24 cellular contexts compared by ENCODE assay signal in the genomic region with DNA sequence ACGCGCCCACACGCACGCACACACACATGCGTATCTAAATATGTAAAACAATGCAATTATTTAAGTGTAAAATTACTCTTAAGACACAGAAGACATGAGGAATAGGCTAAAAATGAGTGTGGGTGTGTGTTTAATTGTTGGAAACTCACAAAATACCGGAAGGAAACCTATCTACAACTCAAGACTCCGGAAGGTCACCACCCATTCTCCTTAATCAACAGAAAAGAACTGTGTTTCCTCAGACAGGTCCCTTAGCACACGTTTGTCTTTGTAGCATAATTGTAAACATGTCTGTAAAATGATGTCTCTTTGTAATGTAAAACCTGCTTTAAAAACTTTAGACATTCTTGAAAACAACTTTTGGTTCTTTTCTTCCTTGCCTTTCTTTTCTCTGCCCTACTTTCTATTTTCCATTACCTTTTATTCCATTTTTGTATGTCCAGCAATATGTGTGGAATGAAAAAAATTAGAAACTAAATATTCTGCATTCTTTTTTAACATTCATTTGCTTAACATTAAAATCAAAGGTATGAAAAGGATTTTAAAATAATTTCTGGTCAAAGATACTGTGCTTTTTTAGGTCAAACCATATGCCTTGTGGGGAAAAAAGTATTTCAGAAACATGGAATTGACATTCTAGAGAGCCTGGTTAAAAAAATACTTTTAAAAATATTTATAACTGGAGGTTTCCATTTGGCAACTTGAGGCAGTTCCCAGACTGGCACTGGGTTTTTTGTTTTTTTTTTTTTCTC. TPM values are rescaled to one million over a fixed set of nuclear protein-coding genes. Genes with fewer than 3 reads are reported as not detected.
DNase-seq lines count a peak whose midpoint lies in the region; ATAC-seq and TF ChIP-seq lines count a peak whose summit lies in the region.
"Had no signal": no experiment of that assay in that cellular context is flagged by ENCODE, and none has a peak within 500 bp of the region (broad histone marks: within the 10 kb centered on the region; RNA-seq: fewer than 3 reads in every experiment).

No MANE protein-coding gene starts in this region.

- no CpG with 5 or more reads among the region's 8 CpGs for WGBS in IMR-90 (ENCODE audit: extremely low coverage in 2 of 2, insufficient read length in 1 of 2), 2 experiments
- 61 to 64% methylated on average over 8 of the region's 8 CpGs for WGBS in body of pancreas, 2 donors
- WGBS in right lobe of liver (ENCODE audit: insufficient coverage, low coverage, low lambda C conversion rate, missing lambda C conversion rate) = 43% methylated on average over 8 of the region's 8 CpGs

- H4K91ac ChIP-seq in IMR-90 (ENCODE audit: insufficient read depth, low read depth, low read length) = no peak overlapping the region

- H3K9ac ChIP-seq in IMR-90 (ENCODE audit: low read depth, low read length) (no peak overlapping the region), subcutaneous abdominal adipose tissue (ENCODE audit: low read length in 5 of 5) (no peak overlapping the region)

- no peak overlapping the region for H3K4me3 ChIP-seq in IMR-90 (ENCODE audit: insufficient read depth, low read depth, low read length)
- no peak overlapping the region for H3K4me3 ChIP-seq in body of pancreas
- H3K4me3 ChIP-seq in right lobe of liver = no peak overlapping the region
- H3K4me3 ChIP-seq in subcutaneous abdominal adipose tissue (ENCODE audit: low read depth in 1 of 5, low read length in 5 of 5) = no peak overlapping the region
- H3K4me3 ChIP-seq: SK-N-MC, thoracic aorta had no signal

- no peak overlapping the region; a peak in 2 of 4 replicates for H4K8ac ChIP-seq in IMR-90 (ENCODE audit: low read depth in 2 of 2, low read length in 2 of 2)

- H2AFZ ChIP-seq in IMR-90 (replicated peaks; ENCODE audit: low read length, poor library complexity) = no peak overlapping the region

- POLR2A ChIA-PET in IMR-90 (lab: Charles Lee; ENCODE audit: unreplicated experiment) = no interaction called here

- peaks cover 2% of the 10 kb centered on the region; the same call in 1 of the 2 replicates for H3K4me1 ChIP-seq in IMR-90 (ENCODE audit: control insufficient read depth, insufficient read depth, low read length)
- no peaks in the 10 kb centered on the region for H3K4me1 ChIP-seq in body of pancreas
- H3K4me1 ChIP-seq in right lobe of liver = no peaks in the 10 kb centered on the region
- H3K4me1 ChIP-seq in subcutaneous abdominal adipose tissue (ENCODE audit: control insufficient read depth in 5 of 5, insufficient read depth in 5 of 5, low read length in 5 of 5) = peaks cover 0 to 41% (median 3%) of the 10 kb centered on the region in 5 donors

- peaks cover 2% of the 10 kb centered on the region for H3K27me3 Mint-ChIP-seq in activated T-helper 1 cell treated with anti-CD3 and anti-CD28 coated beads, Interleukin-12 subunit alpha, Interleukin-12 subunit beta, Interleukin-2, Interleukin-4 antibody, amounts not matched to agents 30 ng/mL and 10 ng/mL and 1 ng/mL, durations not matched to agents 14 hours and 24 hours and 36 hours (ENCODE audit: insufficient read depth)
- H3K27me3 Mint-ChIP-seq: dendritic cell treated with granulocyte-macrophage colony-stimulating factor and Interleukin-4, amounts not matched to agents 40 ng/mL and 50 ng/mL, for 4 days; stimulated activated naive B cell treated with anti-CD40 and anti-IgM and Interleukin-4, amounts not matched to agents 10 μg/mL and 1 μg/mL and 100 μg/mL, for 72 hours had no signal

- H3K9me3 Mint-ChIP-seq in activated T-helper 1 cell treated with anti-CD3 and anti-CD28 coated beads, Interleukin-12 subunit alpha, Interleukin-12 subunit beta, Interleukin-2, Interleukin-4 antibody, amounts not matched to agents 30 ng/mL and 10 ng/mL and 1 ng/mL, durations not matched to agents 14 hours and 24 hours and 36 hours = no peaks in the 10 kb centered on the region
- H3K9me3 Mint-ChIP-seq: activated naive CD4-positive, alpha-beta T cell treated with anti-CD3 and anti-CD28 coated beads, Interleukin-2, amount 50 U/mL, for 24 hours; CD4-positive, CD25-positive, alpha-beta regulatory T cell; dendritic cell treated with granulocyte-macrophage colony-stimulating factor and Interleukin-4, amounts not matched to agents 40 ng/mL and 50 ng/mL, for 4 days; stimulated activated naive B cell treated with anti-CD40 and anti-IgM and Interleukin-4, amounts not matched to agents 10 μg/mL and 1 μg/mL and 100 μg/mL, for 72 hours had no signal

- CTCF ChIA-PET in IMR-90 (lab: Yijun Ruan, JAX) = no interaction called here

- H4K20me1 ChIP-seq in IMR-90 (ENCODE audit: insufficient read depth, low read length) = no peaks in the 10 kb centered on the region

- H2BK120ac ChIP-seq in IMR-90 (ENCODE audit: low read depth, low read length) = no peak overlapping the region

- H3K4ac ChIP-seq in IMR-90 (ENCODE audit: low read depth, low read length) = no peak overlapping the region

- H3K18ac ChIP-seq in IMR-90 (ENCODE audit: low read depth, low read length) = no peak overlapping the region

- H4K5ac ChIP-seq in IMR-90 (ENCODE audit: low read depth, low read length) = no peak overlapping the region

- no peaks in the 10 kb centered on the region for H3K27me3 ChIP-seq in IMR-90 (ENCODE audit: control insufficient read depth, insufficient read depth, low read length)
- H3K27me3 ChIP-seq in body of pancreas = no peaks in the 10 kb centered on the region
- H3K27me3 ChIP-seq in right lobe of liver = no peaks in the 10 kb centered on the region
- H3K27me3 ChIP-seq in subcutaneous abdominal adipose tissue (ENCODE audit: control insufficient read depth in 5 of 5, insufficient read depth in 4 of 5, low read length in 5 of 5) = no peaks in the 10 kb centered on the region
- H3K27me3 ChIP-seq: neutrophil had no signal

- no peak for TF ChIP-seq CTCF in IMR-90 (conservative IDR thresholded peaks at IDR 0.05; ENCODE audit: low read depth, low read length)
- no peak for TF ChIP-seq CTCF in body of pancreas (IDR thresholded peaks at IDR 0.05)
- no peak for TF ChIP-seq CTCF in right lobe of liver (IDR thresholded peaks at IDR 0.05)

- no peaks in the 10 kb centered on the region for H3K9me1 ChIP-seq in IMR-90 (ENCODE audit: insufficient read depth, low read length)

- dilution Hi-C loops in IMR-90 (cut with HindIII; ENCODE audit: low sequenced_read_pairs, unreplicated experiment) = no loop called here

- H2BK20ac ChIP-seq in IMR-90 (ENCODE audit: low read depth, low read length) = no peak overlapping the region

- H3K56ac ChIP-seq in IMR-90 (ENCODE audit: extremely low read depth, insufficient read depth, low read length) = no peak overlapping the region

- H3K23ac ChIP-seq in IMR-90 (ENCODE audit: low read depth, low read length) = no peak overlapping the region

- in situ Hi-C loops in IMR-90 (cut with MboI; ENCODE audit: low sequenced_read_pairs) = no loop called here

- DNase-seq in IMR-90 = no peak
- DNase-seq in body of pancreas = no peak
- no peak for DNase-seq in right lobe of liver
- DNase-seq in SW 1271 (lab: John Stamatoyannopoulos, UW) = no peak
- no peak for DNase-seq in effector CD8-positive, alpha-beta T cell (lab: John Stamatoyannopoulos, UW)
- DNase-seq in activated T-helper 1 cell treated with anti-CD3 and anti-CD28 coated beads, Interleukin-12 subunit alpha, Interleukin-12 subunit beta, Interleukin-2, Interleukin-4 antibody, amounts not matched to agents 30 ng/mL and 10 ng/mL and 1 ng/mL, durations not matched to agents 14 hours and 24 hours and 36 hours (ENCODE audit: low spot score) = no peak
- DNase-seq: activated CD4-positive, alpha-beta T cell treated with anti-CD3 and anti-CD28 coated beads, Interleukin-2, amount 50 U/mL, for 1 hour; aorta; caudate nucleus; CD4-positive, CD25-positive, alpha-beta regulatory T cell; EL; islet precursor cell; NCI-H1105; NCI-H2029; NCI-H526 treated with DMSO at 0.1 percent for 48 hours; stimulated activated CD4-positive, alpha-beta T cell treated with anti-CD3 and anti-CD28 coated beads, Interleukin-4, amount 100 ng/mL, for 24 hours; stimulated activated naive B cell treated with anti-CD40 and anti-IgM and Interleukin-4, amounts not matched to agents 10 μg/mL and 1 μg/mL and 100 μg/mL, for 72 hours had no signal

- H3K36me3 Mint-ChIP-seq in activated T-helper 1 cell treated with anti-CD3 and anti-CD28 coated beads, Interleukin-12 subunit alpha, Interleukin-12 subunit beta, Interleukin-2, Interleukin-4 antibody, amounts not matched to agents 30 ng/mL and 10 ng/mL and 1 ng/mL, durations not matched to agents 14 hours and 24 hours and 36 hours (ENCODE audit: low read depth) = no peaks in the 10 kb centered on the region
- H3K36me3 Mint-ChIP-seq: activated naive CD4-positive, alpha-beta T cell treated with anti-CD3 and anti-CD28 coated beads, Interleukin-2, amount 50 U/mL, for 24 hours; CD4-positive, CD25-positive, alpha-beta regulatory T cell; stimulated activated naive B cell treated with anti-CD40 and anti-IgM and Interleukin-4, amounts not matched to agents 10 μg/mL and 1 μg/mL and 100 μg/mL, for 72 hours had no signal

- no peaks in the 10 kb centered on the region for H3K9me3 ChIP-seq in IMR-90 (ENCODE audit: control insufficient read depth, insufficient read depth, low read length)
- no peaks in the 10 kb centered on the region for H3K9me3 ChIP-seq in body of pancreas
- no peaks in the 10 kb centered on the region for H3K9me3 ChIP-seq in right lobe of liver
- no peaks in the 10 kb centered on the region for H3K9me3 ChIP-seq in subcutaneous abdominal adipose tissue (ENCODE audit: control insufficient read depth in 5 of 5, low read length in 5 of 5)
- H3K9me3 ChIP-seq: neutrophil, thoracic aorta had no signal

- no peak overlapping the region for H2AK9ac ChIP-seq in IMR-90 (replicated peaks; ENCODE audit: low read depth, low read length, poor library complexity)

- BruUV-seq in IMR-90 (replicated peaks; lab: Mats Ljungman, UMichigan) = no TSS peak

- H2BK5ac ChIP-seq in IMR-90 (ENCODE audit: low read depth, low read length, poor library complexity, severe bottlenecking) = no peak overlapping the region

- no peaks in the 10 kb centered on the region for H3K79me1 ChIP-seq in IMR-90 (ENCODE audit: low read depth in 1 of 2, low read length in 2 of 2)

- no peak overlapping the region for H3K14ac ChIP-seq in IMR-90 (replicated peaks; ENCODE audit: low read depth, low read length)

- H2AK5ac ChIP-seq in IMR-90 (ENCODE audit: low read depth, low read length) = no peak overlapping the region

- TF ChIP-seq POLR2A in IMR-90 (IDR thresholded peaks at IDR 0.05; ENCODE audit: low read depth, low read length) (no peak), body of pancreas (IDR thresholded peaks at IDR 0.05) (no peak), right lobe of liver (IDR thresholded peaks at IDR 0.05) (no peak)

- H3K27ac Mint-ChIP-seq in activated T-helper 1 cell treated with anti-CD3 and anti-CD28 coated beads, Interleukin-12 subunit alpha, Interleukin-12 subunit beta, Interleukin-2, Interleukin-4 antibody, amounts not matched to agents 30 ng/mL and 10 ng/mL and 1 ng/mL, durations not matched to agents 14 hours and 24 hours and 36 hours = no peak overlapping the region
- H3K27ac Mint-ChIP-seq: activated naive CD4-positive, alpha-beta T cell treated with anti-CD3 and anti-CD28 coated beads, Interleukin-2, amount 50 U/mL, for 24 hours; CD4-positive, CD25-positive, alpha-beta regulatory T cell; dendritic cell treated with granulocyte-macrophage colony-stimulating factor and Interleukin-4, amounts not matched to agents 40 ng/mL and 50 ng/mL, for 4 days; stimulated activated naive B cell treated with anti-CD40 and anti-IgM and Interleukin-4, amounts not matched to agents 10 μg/mL and 1 μg/mL and 100 μg/mL, for 72 hours had no signal

- no peak overlapping the region for H3K4me3 Mint-ChIP-seq in activated T-helper 1 cell treated with anti-CD3 and anti-CD28 coated beads, Interleukin-12 subunit alpha, Interleukin-12 subunit beta, Interleukin-2, Interleukin-4 antibody, amounts not matched to agents 30 ng/mL and 10 ng/mL and 1 ng/mL, durations not matched to agents 14 hours and 24 hours and 36 hours
- H3K4me3 Mint-ChIP-seq: activated naive CD4-positive, alpha-beta T cell treated with anti-CD3 and anti-CD28 coated beads, Interleukin-2, amount 50 U/mL, for 24 hours; CD4-positive, CD25-positive, alpha-beta regulatory T cell; dendritic cell treated with granulocyte-macrophage colony-stimulating factor and Interleukin-4, amounts not matched to agents 40 ng/mL and 50 ng/mL, for 4 days; stimulated activated naive B cell treated with anti-CD40 and anti-IgM and Interleukin-4, amounts not matched to agents 10 μg/mL and 1 μg/mL and 100 μg/mL, for 72 hours had no signal

- H3K36me3 ChIP-seq in IMR-90 (ENCODE audit: control insufficient read depth, insufficient read depth, low read length) = no peaks in the 10 kb centered on the region
- no peaks in the 10 kb centered on the region for H3K36me3 ChIP-seq in body of pancreas (replicated peaks in 1 of 2; ENCODE audit: insufficient read depth in 1 of 2, low read depth in 2 of 2)
- no peaks in the 10 kb centered on the region for H3K36me3 ChIP-seq in right lobe of liver
- peaks cover 0 to 3% (median 0%) of the 10 kb centered on the region in 5 donors for H3K36me3 ChIP-seq in subcutaneous abdominal adipose tissue (ENCODE audit: control insufficient read depth in 5 of 5, insufficient read depth in 5 of 5, low read length in 5 of 5)
- H3K36me3 ChIP-seq: neutrophil, thoracic aorta had no signal

- no peak overlapping the region for H3K4me2 ChIP-seq in IMR-90 (ENCODE audit: low read depth, low read length)

- TF ChIP-seq RAD21 in IMR-90 (IDR thresholded peaks at IDR 0.05; ENCODE audit: low read length) = no peak

- ATAC-seq in IMR-90 (ENCODE audit: low read depth) (peak; percentile 22), body of pancreas (peak; percentile 38), right lobe of liver (peak; percentile 53 to 82 (median 66))
- ATAC-seq: stimulated activated naive B cell treated with anti-CD40 and anti-IgM and Interleukin-4, amounts not matched to agents 10 μg/mL and 1 μg/mL and 100 μg/mL, for 72 hours had no signal

- no peaks in the 10 kb centered on the region for H3K4me1 Mint-ChIP-seq in activated T-helper 1 cell treated with anti-CD3 and anti-CD28 coated beads, Interleukin-12 subunit alpha, Interleukin-12 subunit beta, Interleukin-2, Interleukin-4 antibody, amounts not matched to agents 30 ng/mL and 10 ng/mL and 1 ng/mL, durations not matched to agents 14 hours and 24 hours and 36 hours (ENCODE audit: low read depth)
- H3K4me1 Mint-ChIP-seq: activated naive CD4-positive, alpha-beta T cell treated with anti-CD3 and anti-CD28 coated beads, Interleukin-2, amount 50 U/mL, for 24 hours; CD4-positive, CD25-positive, alpha-beta regulatory T cell; stimulated activated naive B cell treated with anti-CD40 and anti-IgM and Interleukin-4, amounts not matched to agents 10 μg/mL and 1 μg/mL and 100 μg/mL, for 72 hours had no signal

- intact Hi-C loops in IMR-90 (cut with micrococcal nuclease) = no loop called here
- intact Hi-C loops in body of pancreas (cut with DNase I) = no loop called here
- intact Hi-C loops in right lobe of liver (cut with DNase I) = no loop called here
- intact Hi-C loops in activated T-helper 1 cell treated with anti-CD3 and anti-CD28 coated beads, Interleukin-12 subunit alpha, Interleukin-12 subunit beta, Interleukin-2, Interleukin-4 antibody, amounts not matched to agents 30 ng/mL and 10 ng/mL and 1 ng/mL, durations not matched to agents 14 hours and 24 hours and 36 hours (cut with micrococcal nuclease) = no loop called here

- H2BK15ac ChIP-seq in IMR-90 (ENCODE audit: low read depth, low read length) = no peak overlapping the region

- H3K27ac ChIP-seq in IMR-90 (ENCODE audit: insufficient read depth, low read length) (no peak overlapping the region), body of pancreas (no peak overlapping the region), right lobe of liver (peak overlapping the region in 1 of 3 donors; percentile 29), subcutaneous abdominal adipose tissue (ENCODE audit: low read depth, low read length) (peak overlapping the region; percentile 45)
- H3K27ac ChIP-seq: HL-60, neutrophil, SK-N-MC had no signal

RNA-seq across cellular contexts. Expression of a gene that starts 46.2 kb away (rescaled TPM):
- total RNA-seq in IMR-90 (2012; rRNA removed) (74.7 and 76.0 TPM in 2 replicates), body of pancreas (10 to 100 TPM; 20.4 to 37.6 TPM), right lobe of liver (100 to 1,000 TPM; 118 to 212 (median 140) TPM)
- 190 TPM in 2 replicates for polyA plus RNA-seq in IMR-90 (2012; rRNA removed)
- polyA plus RNA-seq in IMR-90 (2012; cell fraction: cytosol; rRNA removed) = 78.8 and 87.5 TPM in 2 replicates
- 11.2 and 54.5 TPM in 2 replicates for polyA plus RNA-seq in IMR-90 (2012; cell fraction: nucleus; rRNA removed; ENCODE audit: low replicate concordance)
- total RNA-seq in activated T-helper 1 cell treated with anti-CD3 and anti-CD28 coated beads, Interleukin-12 subunit alpha, Interleukin-12 subunit beta, Interleukin-2, Interleukin-4 antibody, amounts not matched to agents 30 ng/mL and 10 ng/mL and 1 ng/mL, durations not matched to agents 14 hours and 24 hours and 36 hours = 152 and 161 TPM in 2 replicates

RNA-seq across cellular contexts. Expression of a gene that starts 46.3 kb away (rescaled TPM):
- total RNA-seq in IMR-90 (2012; rRNA removed) (17.0 and 26.4 TPM in 2 replicates), body of pancreas (10 to 100 TPM in 1 of 2 donors, 1 to 10 TPM in 1; 8.9 to 11.2 TPM), right lobe of liver (10 to 100 TPM in 5 of 6 experiments, 1 to 10 TPM in 1; 8.4 to 15.2 (median 12.3) TPM)
- polyA plus RNA-seq in IMR-90 (2012; rRNA removed) = 7.3 and 9.0 TPM in 2 replicates
- polyA plus RNA-seq in IMR-90 (2012; cell fraction: cytosol; rRNA removed) = 1.0 and 1.3 TPM in 2 replicates
- 0.71 and 8.4 TPM in 2 replicates for polyA plus RNA-seq in IMR-90 (2012; cell fraction: nucleus; rRNA removed; ENCODE audit: low replicate concordance)
- 26.7 and 26.9 TPM in 2 replicates for total RNA-seq in activated T-helper 1 cell treated with anti-CD3 and anti-CD28 coated beads, Interleukin-12 subunit alpha, Interleukin-12 subunit beta, Interleukin-2, Interleukin-4 antibody, amounts not matched to agents 30 ng/mL and 10 ng/mL and 1 ng/mL, durations not matched to agents 14 hours and 24 hours and 36 hours

RNA-seq across cellular contexts. Expression of a gene that starts 49.4 kb away (rescaled TPM):
- total RNA-seq in IMR-90 (2012; rRNA removed) (0.72 and 0.83 TPM in 2 replicates), body of pancreas (1 to 10 TPM in 1 of 2 donors, under 1 TPM in 1; 0.33 to 3.4 TPM), right lobe of liver (1 to 10 TPM; 1.3 to 2.9 (median 2.0) TPM)
- 2.0 and 2.1 TPM in 2 replicates for polyA plus RNA-seq in IMR-90 (2012; rRNA removed)
- polyA plus RNA-seq in IMR-90 (2012; cell fraction: cytosol; rRNA removed) = 0.50 and 0.59 TPM in 2 replicates
- 0.36 and 3.0 TPM in 2 replicates for polyA plus RNA-seq in IMR-90 (2012; cell fraction: nucleus; rRNA removed; ENCODE audit: low replicate concordance)
- total RNA-seq in activated T-helper 1 cell treated with anti-CD3 and anti-CD28 coated beads, Interleukin-12 subunit alpha, Interleukin-12 subunit beta, Interleukin-2, Interleukin-4 antibody, amounts not matched to agents 30 ng/mL and 10 ng/mL and 1 ng/mL, durations not matched to agents 14 hours and 24 hours and 36 hours = 0.29 TPM in 2 replicates
- total RNA-seq: CD4-positive, CD25-positive, alpha-beta regulatory T cell had no signal
